ENCODE assay signal across 18 cellular contexts in the genomic region with DNA sequence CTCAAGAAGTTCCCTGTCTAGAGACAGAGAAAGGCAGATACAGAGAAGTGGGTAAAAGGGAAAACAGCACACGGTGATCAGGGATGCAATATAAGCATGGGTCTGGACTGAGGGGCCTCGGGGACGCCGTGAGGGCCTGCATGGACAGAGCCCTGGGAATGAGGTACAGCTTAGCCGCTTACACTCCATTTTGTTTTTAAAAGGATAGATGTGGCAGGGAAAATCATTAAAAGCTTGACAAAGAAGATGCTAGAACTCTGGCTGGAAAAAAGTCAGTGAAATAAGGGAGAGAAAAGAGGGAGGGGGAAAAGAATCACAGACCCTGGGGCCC.
DNase-seq lines count a peak whose midpoint lies in the region; ATAC-seq, FAIRE-seq and TF ChIP-seq lines count a peak whose summit lies in the region.
"Had no signal": no experiment of that assay in that cellular context is flagged by ENCODE, and none has a peak within 500 bp of the region (broad histone marks: within the 10 kb centered on the region; RNA-seq: fewer than 3 reads in every experiment).

No MANE protein-coding gene starts in this region.

- TF ChIP-seq POLR2A in HCT116 (IDR thresholded peaks at IDR 0.05; ENCODE audit: borderline replicate concordance, extremely low read depth, insufficient read depth, insufficient read length) (no peak), stomach (IDR thresholded peaks at IDR 0.05) (no peak)

- H3K4me3 ChIP-seq in HCT116 (replicated peaks in 1 of 2; ENCODE audit: low read depth in 1 of 2, low read length in 2 of 2), result no peak overlapping the region
- no peak overlapping the region for H3K4me3 ChIP-seq in astrocyte (ENCODE audit: insufficient read depth, low read depth, low read length)
- no peak overlapping the region for H3K4me3 ChIP-seq in left lung
- H3K4me3 ChIP-seq in stomach, result no peak overlapping the region
- H3K4me3 ChIP-seq: heart left ventricle had no signal

- no peak for DNase-seq in HCT116 (ENCODE audit: low read depth, low spot score)
- DNase-seq in astrocyte (ENCODE audit: low read depth), result no peak
- DNase-seq in left lung, result no peak
- no peak for DNase-seq in stomach
- DNase-seq in NCI-H774 (lab: John Stamatoyannopoulos, UW), result no peak
- no peak for DNase-seq in NK-92 treated with Interleukin-12 subunit alpha and Interleukin-12 subunit beta, amount 100 ng/mL, for 24 hours (lab: John Stamatoyannopoulos, UW)
- no peak for DNase-seq in GM13977 (ENCODE audit: low spot score)
- DNase-seq in D721Med (ENCODE audit: insufficient read length, low spot score), result no peak
- DNase-seq: activated CD4-positive, alpha-beta memory T cell treated with anti-CD3 and anti-CD28 coated beads, Interleukin-2, amount 10 ng/mL, durations not matched to agents 7 days and 5 days; activated T-cell treated with anti-CD3 and anti-CD28 coated beads, Interleukin-2, amount 50 U/mL, for 48 hours; heart left ventricle; midbrain; MM.1S had no signal

- intact Hi-C loops in HCT116 (cut with micrococcal nuclease) (no loop called here), left lung (cut with DNase I) (no loop called here), stomach (cut with DNase I; ENCODE audit: low total_unique reads) (no loop called here)

- no peak overlapping the region for H3K4me3 Mint-ChIP-seq in astrocyte (ENCODE audit: unreplicated experiment)
- H3K4me3 Mint-ChIP-seq: activated CD4-positive, alpha-beta memory T cell treated with anti-CD3 and anti-CD28 coated beads, Interleukin-2, amount 10 ng/mL, durations not matched to agents 7 days and 5 days; activated naive CD8-positive, alpha-beta T cell; B cell had no signal

- no peaks in the 10 kb centered on the region for H3K27me3 ChIP-seq in HCT116 (ENCODE audit: insufficient read depth, low read length)
- no peaks in the 10 kb centered on the region for H3K27me3 ChIP-seq in astrocyte (ENCODE audit: insufficient read depth, low read length)
- no peaks in the 10 kb centered on the region for H3K27me3 ChIP-seq in left lung
- no peaks in the 10 kb centered on the region for H3K27me3 ChIP-seq in stomach
- H3K27me3 ChIP-seq: heart left ventricle had no signal

- H3K9me3 Mint-ChIP-seq in astrocyte (ENCODE audit: unreplicated experiment), result no peaks in the 10 kb centered on the region
- H3K9me3 Mint-ChIP-seq: activated CD4-positive, alpha-beta memory T cell treated with anti-CD3 and anti-CD28 coated beads, Interleukin-2, amount 10 ng/mL, durations not matched to agents 7 days and 5 days had no signal

- 78 to 91% (median 83%) methylated on average over 5 of the region's 5 CpGs for WGBS in stomach, 5 donors

- H4K20me1 ChIP-seq in HCT116 (ENCODE audit: insufficient read depth) (no peaks in the 10 kb centered on the region), astrocyte (ENCODE audit: insufficient read depth, low read length) (no peaks in the 10 kb centered on the region)

- H3K36me3 Mint-ChIP-seq in astrocyte (ENCODE audit: low read depth, unreplicated experiment), result no peaks in the 10 kb centered on the region
- H3K36me3 Mint-ChIP-seq: activated naive CD8-positive, alpha-beta T cell had no signal

- CTCF ChIA-PET in HCT116 (lab: Charles Lee), result no interaction called here

- H3K27ac ChIP-seq in HCT116 (ENCODE audit: low read depth, low read length), result no peak overlapping the region
- H3K27ac ChIP-seq in astrocyte (ENCODE audit: low read depth, low read length), result peak overlapping the region; percentile 62
- peak overlapping the region; percentile 35 to 64 for H3K27ac ChIP-seq in left lung
- peak overlapping the region; percentile 77 to 90 (median 85) for H3K27ac ChIP-seq in stomach
- H3K27ac ChIP-seq: neutrophil had no signal

- POLR2A ChIA-PET in HCT116 (lab: Charles Lee), result no interaction called here

- H2AFZ ChIP-seq in HCT116 (ENCODE audit: low read depth, low read length, poor library complexity, severe bottlenecking), result no peak overlapping the region
- peak overlapping the region; percentile 54 for H2AFZ ChIP-seq in astrocyte (ENCODE audit: low read depth, low read length)

- H3K4me2 ChIP-seq in HCT116 (ENCODE audit: low read length) (peak overlapping the region; percentile 55), astrocyte (ENCODE audit: low read length) (peak overlapping the region; percentile 73)

- H3K9ac ChIP-seq in HCT116 (ENCODE audit: low read length) (peak overlapping the region; percentile 22), astrocyte (ENCODE audit: low read length) (peak overlapping the region; percentile 61)

- FAIRE-seq in astrocyte (lab: Jason Lieb, UNC) (no peak), D721Med (lab: Jason Lieb, UNC) (no peak)
- FAIRE-seq: G401.6 had no signal

- peaks cover 19 to 61% of the 10 kb centered on the region in 2 experiments for H3K4me1 ChIP-seq in HCT116 (ENCODE audit: control insufficient read depth in 1 of 2, insufficient read depth in 2 of 2, low read length in 2 of 2)
- H3K4me1 ChIP-seq in astrocyte (ENCODE audit: insufficient read depth, low read length), result peaks cover 41% of the 10 kb centered on the region
- peaks cover 0 to 15% of the 10 kb centered on the region in 2 donors for H3K4me1 ChIP-seq in left lung
- peaks cover 25 to 64% (median 48%) of the 10 kb centered on the region in 4 donors for H3K4me1 ChIP-seq in stomach

- peak overlapping the region; percentile 94 for H3K27ac Mint-ChIP-seq in astrocyte (ENCODE audit: unreplicated experiment)
- H3K27ac Mint-ChIP-seq: activated CD4-positive, alpha-beta memory T cell treated with anti-CD3 and anti-CD28 coated beads, Interleukin-2, amount 10 ng/mL, durations not matched to agents 7 days and 5 days; activated naive CD8-positive, alpha-beta T cell; B cell had no signal

- TF ChIP-seq RAD21 in HCT116 (IDR thresholded peaks at IDR 0.05; ENCODE audit: low read depth), result no peak

- no peaks in the 10 kb centered on the region; a peak in 1 of 4 replicates for H3K36me3 ChIP-seq in HCT116 (ENCODE audit: control insufficient read depth in 1 of 2, insufficient read depth in 2 of 2, low read length in 2 of 2)
- no peaks in the 10 kb centered on the region for H3K36me3 ChIP-seq in astrocyte (ENCODE audit: insufficient read depth, low read length)
- no peaks in the 10 kb centered on the region for H3K36me3 ChIP-seq in left lung
- no peaks in the 10 kb centered on the region for H3K36me3 ChIP-seq in stomach
- H3K36me3 ChIP-seq: heart left ventricle, neutrophil had no signal

- no peaks in the 10 kb centered on the region for H3K79me2 ChIP-seq in HCT116 (ENCODE audit: insufficient read depth, low read length)
- H3K79me2 ChIP-seq in astrocyte (ENCODE audit: insufficient read depth, low read length), result no peaks in the 10 kb centered on the region

- no TSS peak for BruUV-seq in HCT116 (replicated peaks; lab: Mats Ljungman, UMichigan)

- H3K9me2 ChIP-seq in HCT116 (ENCODE audit: insufficient read depth), result no peaks in the 10 kb centered on the region

- TF ChIP-seq CTCF in HCT116 (IDR thresholded peaks at IDR 0.05 in 2 of 3, conservative IDR thresholded peaks at IDR 0.05 in 1 of 3; ENCODE audit: borderline replicate concordance in 1 of 3, insufficient read depth in 1 of 3, low read depth in 2 of 3, low read length in 2 of 3) (no peak), astrocyte (IDR thresholded peaks at IDR 0.05; ENCODE audit: insufficient read depth, low read depth, low read length) (no peak), left lung (IDR thresholded peaks at IDR 0.05) (no peak), stomach (IDR thresholded peaks at IDR 0.05) (no peak), GM13977 (IDR thresholded peaks at IDR 0.05; ENCODE audit: extremely low read depth, insufficient read depth, missing control alignments) (no peak), D721Med (IDR thresholded peaks at IDR 0.05; ENCODE audit: insufficient read depth, missing control alignments) (no peak)

- H3K9me3 ChIP-seq in HCT116 (ENCODE audit: control insufficient read depth in 1 of 2, insufficient read depth in 1 of 2, low read depth in 1 of 2, low read length in 2 of 2) (no peaks in the 10 kb centered on the region), astrocyte (ENCODE audit: insufficient read depth, low read depth, low read length) (no peaks in the 10 kb centered on the region), left lung (no peaks in the 10 kb centered on the region), stomach (no peaks in the 10 kb centered on the region)
- H3K9me3 ChIP-seq: heart left ventricle, neutrophil had no signal

- peaks cover 21% of the 10 kb centered on the region for H3K4me1 Mint-ChIP-seq in astrocyte (ENCODE audit: low read depth, unreplicated experiment)
- H3K4me1 Mint-ChIP-seq: activated CD4-positive, alpha-beta memory T cell treated with anti-CD3 and anti-CD28 coated beads, Interleukin-2, amount 10 ng/mL, durations not matched to agents 7 days and 5 days; B cell had no signal

- RAD21 ChIA-PET in HCT116 (lab: Charles Lee; ENCODE audit: low non-redundant PET in 1 of 2, low total read pairs in 2 of 2, uncharacterized antibody in 2 of 2, unreplicated experiment in 2 of 2), result no interaction called here

- ATAC-seq in HCT116 (no peak), left lung (no peak)
- ATAC-seq: sciatic nerve had no signal

- in situ Hi-C loops in GM13977 (cut with MboI; ENCODE audit: low pct_unique_long_range_greater_than_20kb, low sequenced_read_pairs, unreplicated experiment), result no loop called here

- H3K27me3 Mint-ChIP-seq in astrocyte (ENCODE audit: low read depth, unreplicated experiment), result no peaks in the 10 kb centered on the region

- TF ChIP-seq EP300 in stomach (IDR thresholded peaks at IDR 0.05), result no peak

TF ChIP-seq in HCT116, 20 proteins besides CTCF, POLR2A, EP300 and RAD21 (continues in another document):
- TF ChIP-seq CEBPB (IDR thresholded peaks at IDR 0.05; ENCODE audit: low read depth) (no peak), SIN3A (IDR thresholded peaks at IDR 0.05; ENCODE audit: low read depth) (no peak), ZNF274 (IDR thresholded peaks at IDR 0.05; ENCODE audit: low read depth, low read length) (no peak), FOSL1 (IDR thresholded peaks at IDR 0.05; ENCODE audit: low read depth) (no peak), EZH2 (IDR thresholded peaks at IDR 0.05) (no peak)
- TF ChIP-seq, protein P1, sequence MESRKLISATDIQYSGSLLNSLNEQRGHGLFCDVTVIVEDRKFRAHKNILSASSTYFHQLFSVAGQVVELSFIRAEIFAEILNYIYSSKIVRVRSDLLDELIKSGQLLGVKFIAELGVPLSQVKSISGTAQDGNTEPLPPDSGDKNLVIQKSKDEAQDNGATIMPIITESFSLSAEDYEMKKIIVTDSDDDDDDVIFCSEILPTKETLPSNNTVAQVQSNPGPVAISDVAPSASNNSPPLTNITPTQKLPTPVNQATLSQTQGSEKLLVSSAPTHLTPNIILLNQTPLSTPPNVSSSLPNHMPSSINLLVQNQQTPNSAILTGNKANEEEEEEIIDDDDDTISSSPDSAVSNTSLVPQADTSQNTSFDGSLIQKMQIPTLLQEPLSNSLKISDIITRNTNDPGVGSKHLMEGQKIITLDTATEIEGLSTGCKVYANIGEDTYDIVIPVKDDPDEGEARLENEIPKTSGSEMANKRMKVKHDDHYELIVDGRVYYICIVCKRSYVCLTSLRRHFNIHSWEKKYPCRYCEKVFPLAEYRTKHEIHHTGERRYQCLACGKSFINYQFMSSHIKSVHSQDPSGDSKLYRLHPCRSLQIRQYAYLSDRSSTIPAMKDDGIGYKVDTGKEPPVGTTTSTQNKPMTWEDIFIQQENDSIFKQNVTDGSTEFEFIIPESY (IDR thresholded peaks at IDR 0.05; ENCODE audit: extremely low read depth, insufficient replicate concordance, low read length), result no peak
